15 cellular contexts compared by ENCODE assay signal in the genomic region with DNA sequence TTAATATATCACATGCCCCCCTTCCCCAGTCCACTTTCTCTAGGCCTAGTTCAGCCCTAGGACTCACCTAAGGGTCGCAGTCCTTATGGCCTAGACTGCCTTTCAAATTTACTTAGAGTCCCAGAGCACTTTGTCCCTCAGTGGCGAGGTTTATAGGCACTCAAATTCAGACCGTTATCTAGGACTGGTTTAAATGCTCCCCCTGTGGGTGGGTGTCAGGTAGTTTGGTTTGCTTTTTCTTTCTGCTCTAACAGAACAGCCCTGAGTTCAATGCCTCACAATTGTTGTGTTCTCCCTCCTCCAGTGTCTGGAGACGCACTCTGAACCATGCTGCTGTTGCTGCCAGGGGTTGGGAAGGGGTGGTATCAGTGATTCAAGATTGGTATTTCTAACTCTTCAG.
DNase-seq lines count a peak whose midpoint lies in the region; TF ChIP-seq lines count a peak whose summit lies in the region.
"Had no signal": no experiment of that assay in that cellular context is flagged by ENCODE, and none has a peak within 500 bp of the region (broad histone marks: within the 10 kb centered on the region; RNA-seq: fewer than 3 reads in every experiment).

No MANE protein-coding gene starts in this region.

- H3K4me1 ChIP-seq in endodermal cell (ENCODE audit: control insufficient read depth, insufficient read depth, low read length): no peaks in the 10 kb centered on the region
- no peaks in the 10 kb centered on the region for H3K4me1 ChIP-seq in neural progenitor cell
- H3K4me1 ChIP-seq: Caco-2 had no signal

- no peaks in the 10 kb centered on the region for H3K36me3 Mint-ChIP-seq in endodermal cell (ENCODE audit: low read depth)
- H3K36me3 Mint-ChIP-seq in neural progenitor cell: no peaks in the 10 kb centered on the region
- H3K36me3 Mint-ChIP-seq: CD8-positive, alpha-beta memory T cell had no signal

- H2AFZ ChIP-seq in neural progenitor cell (replicated peaks): no peak overlapping the region

- 0 out of 2 replicates have a peak, but pooled peaks have one; percentile 7 for TF ChIP-seq CTCF in C4-2B (conservative IDR thresholded peaks at IDR 0.05)
- TF ChIP-seq CTCF in NB4 (IDR thresholded peaks at IDR 0.05; ENCODE audit: low read depth, low read length): no peak
- peak; percentile 65 for TF ChIP-seq CTCF in endodermal cell (conservative IDR thresholded peaks at IDR 0.05)
- peak; percentile 20 for TF ChIP-seq CTCF in neural progenitor cell (IDR thresholded peaks at IDR 0.05)
- no peak for TF ChIP-seq CTCF in lower leg skin (IDR thresholded peaks at IDR 0.05)

- no peaks in the 10 kb centered on the region for H3K27me3 ChIP-seq in endodermal cell (ENCODE audit: control insufficient read depth, insufficient read depth, low read length, poor library complexity, severe bottlenecking)
- no peaks in the 10 kb centered on the region for H3K27me3 ChIP-seq in neural progenitor cell

- H3K27me3 Mint-ChIP-seq in endodermal cell (ENCODE audit: insufficient read depth) (no peaks in the 10 kb centered on the region), neural progenitor cell (ENCODE audit: insufficient read depth, low read depth) (peaks cover 2% of the 10 kb centered on the region)
- H3K27me3 Mint-ChIP-seq: CD8-positive, alpha-beta memory T cell had no signal

- no peaks in the 10 kb centered on the region for H3K79me2 ChIP-seq in neural progenitor cell (ENCODE audit: low read depth)

- DNase-seq in NB4 (ENCODE audit: low read depth) (peak; percentile 2), endodermal cell (peak; percentile 57), neural progenitor cell (ENCODE audit: low spot score) (peak; percentile 9), putamen (ENCODE audit: low spot score) (no peak), NCI-H187 treated with DMSO at 0.1 percent for 48 hours (lab: John Stamatoyannopoulos, UW) (no peak), lower leg skin (ENCODE audit: low spot score in 2 of 2) (no peak)
- DNase-seq: Caco-2; CD8-positive, alpha-beta memory T cell; GOT3; HCEC 1CT; HFFc6 had no signal

- H3K9ac ChIP-seq in endodermal cell (ENCODE audit: extremely low read depth, low read length, poor library complexity, severe bottlenecking) (no peak overlapping the region), neural progenitor cell (no peak overlapping the region)

- H3K27ac Mint-ChIP-seq in endodermal cell (no peak overlapping the region), neural progenitor cell (no peak overlapping the region)
- H3K27ac Mint-ChIP-seq: CD8-positive, alpha-beta memory T cell; HFFc6 had no signal

- no peaks in the 10 kb centered on the region for H3F3A ChIP-seq in neural progenitor cell (ENCODE audit: low read depth)

- no peaks in the 10 kb centered on the region for H3K4me1 Mint-ChIP-seq in endodermal cell
- no peaks in the 10 kb centered on the region for H3K4me1 Mint-ChIP-seq in neural progenitor cell
- H3K4me1 Mint-ChIP-seq: CD8-positive, alpha-beta memory T cell had no signal

- intact Hi-C loops in lower leg skin (cut with DNase I; ENCODE audit: low total_unique reads): no loop called here

- H3K36me3 ChIP-seq in endodermal cell (ENCODE audit: control insufficient read depth, insufficient read depth, low read length) (no peaks in the 10 kb centered on the region), neural progenitor cell (no peaks in the 10 kb centered on the region)

- H3K4me3 ChIP-seq in NB4 (ENCODE audit: low read depth, low read length): no peak overlapping the region
- H3K4me3 ChIP-seq in endodermal cell (ENCODE audit: low read length): no peak overlapping the region
- H3K4me3 ChIP-seq in neural progenitor cell: no peak overlapping the region
- no peak overlapping the region for H3K4me3 ChIP-seq in lower leg skin (ENCODE audit: low read depth, poor library complexity, severe bottlenecking)
- H3K4me3 ChIP-seq: GM12878, K562 had no signal

- H3K9me3 Mint-ChIP-seq in endodermal cell (no peaks in the 10 kb centered on the region), neural progenitor cell (peaks cover 17% of the 10 kb centered on the region)

- TF ChIP-seq POLR2A in NB4 (IDR thresholded peaks at IDR 0.05; ENCODE audit: extremely low read depth, insufficient read length): no peak
- TF ChIP-seq POLR2A in lower leg skin (IDR thresholded peaks at IDR 0.05): no peak

- WGBS in endodermal cell (ENCODE audit: insufficient coverage in 1 of 2, insufficient read length in 1 of 2), 2 experiments: 74% methylated on average over 4 of the region's 4 CpGs; no CpG with 5 or more reads in 1 of the 2 experiments
- WGBS in lower leg skin, 2 donors: 71 to 81% methylated on average over 4 of the region's 4 CpGs

- no peaks in the 10 kb centered on the region for H4K20me1 ChIP-seq in neural progenitor cell (ENCODE audit: low read depth)

- no peaks in the 10 kb centered on the region for H3K9me3 ChIP-seq in endodermal cell (ENCODE audit: control insufficient read depth, low read length)
- H3K9me3 ChIP-seq in neural progenitor cell (ENCODE audit: low read depth): no peaks in the 10 kb centered on the region
- H3K9me3 ChIP-seq: Caco-2 had no signal

- no peak overlapping the region for H3K4me2 ChIP-seq in neural progenitor cell

- H3K27ac ChIP-seq in C4-2B (no peak overlapping the region), endodermal cell (ENCODE audit: low read depth, low read length) (no peak overlapping the region), neural progenitor cell (no peak overlapping the region)
- H3K27ac ChIP-seq: 22Rv1 had no signal

- no peak overlapping the region for H3K4me3 Mint-ChIP-seq in endodermal cell
- H3K4me3 Mint-ChIP-seq in neural progenitor cell: no peak overlapping the region
- H3K4me3 Mint-ChIP-seq: CD8-positive, alpha-beta memory T cell; HFFc6 had no signal

Comparison
In these comparisons a context has a peak if more than half of its experiments do, and no peak if none do; other contexts are left out.
1. CTCF ChIP-seq: peak in C4-2B (single experiment), endodermal cell (single experiment) and neural progenitor cell (single experiment); none in NB4 (single experiment) and lower leg skin (0 of 3).
2. DNase-seq: peak in NB4 (single experiment), endodermal cell (single experiment) and neural progenitor cell (single experiment); none in putamen (single experiment), NCI-H187 treated with DMSO at 0.1 percent for 48 hours (single experiment) and lower leg skin (0 of 2).